Comparison of ENCODE assay signal across 1 cellular context in the genomic region with DNA sequence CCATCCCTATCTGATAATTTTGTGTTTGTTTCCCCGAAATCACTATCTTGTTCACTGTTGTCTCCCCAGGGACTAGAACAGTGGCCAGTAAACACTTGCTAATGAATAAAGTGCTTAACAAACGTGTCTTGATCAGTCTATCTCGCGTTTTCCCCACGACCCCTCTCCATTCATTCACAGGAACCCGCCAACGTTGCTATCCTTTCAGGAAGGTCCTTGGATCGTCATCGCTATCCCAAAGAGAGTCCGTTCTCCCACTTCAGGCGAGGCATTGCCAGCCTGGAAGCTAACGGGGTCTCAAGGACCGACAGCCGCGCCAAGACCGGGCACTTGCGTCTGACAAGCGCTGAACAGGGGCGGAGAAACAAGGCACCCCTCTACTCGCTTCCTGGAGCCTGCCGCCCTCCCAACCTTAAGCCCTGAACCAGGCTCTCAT.
TF ChIP-seq lines count a peak whose summit lies in the region.

No MANE protein-coding gene starts in this region.

TF ChIP-seq in A549, 52 proteins besides CTCF, POLR2A, EP300 and RAD21 (continued from another document):
- TF ChIP-seq CEBPB (IDR thresholded peaks at IDR 0.05) (no peak), RNF2 (IDR thresholded peaks at IDR 0.05; ENCODE audit: borderline replicate concordance, low read depth) (no peak), FOXS1 (CRISPR knock-in tag; IDR thresholded peaks at IDR 0.05) (no peak), GATA3 (IDR thresholded peaks at IDR 0.05; ENCODE audit: borderline replicate concordance) (no peak)
